1 cellular context compared by ENCODE assay signal in genomic region chr11:15629690-15630321, GRCh38.
TF ChIP-seq lines count a peak whose summit lies in the region.

No MANE protein-coding gene starts in this region.

TF ChIP-seq in H1, 55 proteins besides CTCF, POLR2A, EP300 and RAD21 (continued from another document):
- TF ChIP-seq CBX5 (IDR thresholded peaks at IDR 0.05; ENCODE audit: low read depth, low read length): no peak
- no peak for TF ChIP-seq RXRA (IDR thresholded peaks at IDR 0.05; ENCODE audit: insufficient read depth, low read depth, low read length)
- no peak for TF ChIP-seq TEAD4 (IDR thresholded peaks at IDR 0.05; ENCODE audit: low read depth, low read length)
- no peak for TF ChIP-seq GABPA (IDR thresholded peaks at IDR 0.05; ENCODE audit: borderline replicate concordance, insufficient read depth, low read length)
- no peak for TF ChIP-seq PHF8 (conservative IDR thresholded peaks at IDR 0.05; ENCODE audit: low read depth, low read length)
